ENCODE assay signal across 7 cellular contexts in the genomic region with DNA sequence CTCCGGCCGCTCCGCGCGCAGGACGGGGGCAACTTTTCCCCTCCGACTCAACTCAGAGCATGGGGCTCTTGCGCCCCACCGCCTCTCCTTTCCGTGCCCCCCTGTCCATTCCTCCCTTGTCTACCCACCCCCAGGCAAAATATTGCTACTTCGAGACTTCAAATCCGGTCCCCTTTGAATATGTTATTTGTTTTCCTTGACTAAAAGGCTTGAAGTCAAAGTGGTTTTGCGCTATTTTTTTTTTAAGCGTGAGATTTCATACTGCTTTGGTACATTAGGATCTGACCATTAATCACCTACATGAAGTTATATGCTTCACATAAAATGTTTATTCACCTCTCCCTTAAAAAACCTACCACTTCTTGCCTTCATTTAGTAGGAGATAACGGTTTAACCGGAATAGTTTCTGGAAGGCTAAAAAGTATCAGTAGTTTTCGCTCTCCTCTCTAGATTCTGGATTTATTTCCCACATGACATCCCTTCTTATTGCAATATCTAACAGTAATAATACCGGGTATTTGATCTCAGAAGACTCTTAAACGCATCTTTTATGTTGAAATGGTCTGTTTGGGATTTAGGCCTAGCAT. TPM values are rescaled to one million over a fixed set of nuclear protein-coding genes. Genes with fewer than 3 reads are reported as not detected.
DNase-seq lines count a peak whose midpoint lies in the region; ATAC-seq and TF ChIP-seq lines count a peak whose summit lies in the region.

No MANE protein-coding gene starts in this region.

- no peaks in the 10 kb centered on the region for H3K9me3 Mint-ChIP-seq in activated T-helper 2 cell treated with anti-CD3 and anti-CD28 coated beads, Interferon-gamma antibody, Interleukin-2, Interleukin-4, amounts not matched to agents 10 μg/mL and 5 μg/mL and 100 μg/mL, durations not matched to agents 14 hours and 24 hours and 36 hours
- peaks cover 0 to 3% (median 0%) of the 10 kb centered on the region in 6 donors for H3K9me3 Mint-ChIP-seq in immature natural killer cell
- H3K9me3 Mint-ChIP-seq in stimulated activated effector memory CD8-positive, alpha-beta T cell treated with anti-CD3 and anti-CD28 coated beads, Interleukin-12 subunit alpha, Interleukin-12 subunit beta, amount 100 ng/mL, for 72 hours = no peaks in the 10 kb centered on the region

- DNase-seq in HL-60 (ENCODE audit: low read depth in 1 of 2, low spot score in 1 of 2) (no peak), immature natural killer cell (no peak), GM19240 (ENCODE audit: insufficient read length, low spot score) (no peak), SKM-1 treated with dmso at 0.1 percent for 144 hours (lab: John Stamatoyannopoulos, UW; ENCODE audit: unreplicated experiment) (no peak)
- no peak for DNase-seq in activated T-helper 2 cell treated with anti-CD3 and anti-CD28 coated beads, Interferon-gamma antibody, Interleukin-2, Interleukin-4, amounts not matched to agents 10 μg/mL and 5 μg/mL and 100 μg/mL, durations not matched to agents 14 hours and 24 hours and 36 hours (ENCODE audit: low spot score)
- no peak for DNase-seq in stimulated activated effector memory CD8-positive, alpha-beta T cell treated with anti-CD3 and anti-CD28 coated beads, Interleukin-12 subunit alpha, Interleukin-12 subunit beta, amount 100 ng/mL, for 72 hours (ENCODE audit: low spot score in 2 of 2)

- intact Hi-C loops in activated T-helper 2 cell treated with anti-CD3 and anti-CD28 coated beads, Interferon-gamma antibody, Interleukin-2, Interleukin-4, amounts not matched to agents 10 μg/mL and 5 μg/mL and 100 μg/mL, durations not matched to agents 14 hours and 24 hours and 36 hours (cut with micrococcal nuclease) = no loop called here

- H3K4me3 Mint-ChIP-seq in activated T-helper 2 cell treated with anti-CD3 and anti-CD28 coated beads, Interferon-gamma antibody, Interleukin-2, Interleukin-4, amounts not matched to agents 10 μg/mL and 5 μg/mL and 100 μg/mL, durations not matched to agents 14 hours and 24 hours and 36 hours (ENCODE audit: low read depth) = peak overlapping the region; percentile 74
- H3K4me3 Mint-ChIP-seq in immature natural killer cell = peak overlapping the region; percentile 84 to 93 (median 85)
- peak overlapping the region; percentile 84 for H3K4me3 Mint-ChIP-seq in stimulated activated effector memory CD8-positive, alpha-beta T cell treated with anti-CD3 and anti-CD28 coated beads, Interleukin-12 subunit alpha, Interleukin-12 subunit beta, amount 100 ng/mL, for 72 hours

- no peak overlapping the region for H3K27ac ChIP-seq in HL-60 (replicated peaks)

- H3K27me3 Mint-ChIP-seq in activated T-helper 2 cell treated with anti-CD3 and anti-CD28 coated beads, Interferon-gamma antibody, Interleukin-2, Interleukin-4, amounts not matched to agents 10 μg/mL and 5 μg/mL and 100 μg/mL, durations not matched to agents 14 hours and 24 hours and 36 hours (ENCODE audit: low read depth) = peaks cover 63% of the 10 kb centered on the region
- H3K27me3 Mint-ChIP-seq in immature natural killer cell (ENCODE audit: low read depth in 3 of 3) = peaks cover 8 to 26% (median 19%) of the 10 kb centered on the region in 3 donors

- peaks cover 2% of the 10 kb centered on the region for H3K36me3 Mint-ChIP-seq in activated T-helper 2 cell treated with anti-CD3 and anti-CD28 coated beads, Interferon-gamma antibody, Interleukin-2, Interleukin-4, amounts not matched to agents 10 μg/mL and 5 μg/mL and 100 μg/mL, durations not matched to agents 14 hours and 24 hours and 36 hours (ENCODE audit: low read depth)
- H3K36me3 Mint-ChIP-seq in immature natural killer cell = peaks cover 0 to 12% (median 4%) of the 10 kb centered on the region in 3 donors
- H3K36me3 Mint-ChIP-seq in stimulated activated effector memory CD8-positive, alpha-beta T cell treated with anti-CD3 and anti-CD28 coated beads, Interleukin-12 subunit alpha, Interleukin-12 subunit beta, amount 100 ng/mL, for 72 hours = peaks cover 7% of the 10 kb centered on the region

- peak overlapping the region; percentile 58 for H3K4me3 ChIP-seq in HL-60 (replicated peaks; ENCODE audit: insufficient read depth, low read length)

- no peak overlapping the region for H3K27ac Mint-ChIP-seq in activated T-helper 2 cell treated with anti-CD3 and anti-CD28 coated beads, Interferon-gamma antibody, Interleukin-2, Interleukin-4, amounts not matched to agents 10 μg/mL and 5 μg/mL and 100 μg/mL, durations not matched to agents 14 hours and 24 hours and 36 hours
- H3K27ac Mint-ChIP-seq in immature natural killer cell = peak overlapping the region in 2 of 6 donors; percentile 2 to 73
- peak overlapping the region; percentile 83 for H3K27ac Mint-ChIP-seq in stimulated activated effector memory CD8-positive, alpha-beta T cell treated with anti-CD3 and anti-CD28 coated beads, Interleukin-12 subunit alpha, Interleukin-12 subunit beta, amount 100 ng/mL, for 72 hours

- TF ChIP-seq CTCF in HL-60 (IDR thresholded peaks at IDR 0.05; ENCODE audit: insufficient read depth, low read length) = no peak

- no peak for ATAC-seq in stimulated activated effector memory CD8-positive, alpha-beta T cell treated with anti-CD3 and anti-CD28 coated beads, Interleukin-12 subunit alpha, Interleukin-12 subunit beta, amount 100 ng/mL, for 72 hours
- ATAC-seq in HG03378 (IDR thresholded peaks at IDR 0.05; ENCODE audit: unreplicated experiment) = no peak

- peaks cover 20% of the 10 kb centered on the region for H3K27me3 ChIP-seq in HL-60 (ENCODE audit: insufficient read depth, poor library complexity, severe bottlenecking)

- H3K4me1 Mint-ChIP-seq in activated T-helper 2 cell treated with anti-CD3 and anti-CD28 coated beads, Interferon-gamma antibody, Interleukin-2, Interleukin-4, amounts not matched to agents 10 μg/mL and 5 μg/mL and 100 μg/mL, durations not matched to agents 14 hours and 24 hours and 36 hours (ENCODE audit: low read depth) = peaks cover 24% of the 10 kb centered on the region
- H3K4me1 Mint-ChIP-seq in immature natural killer cell = peaks cover 35 to 38% of the 10 kb centered on the region in 2 donors
- peaks cover 29% of the 10 kb centered on the region for H3K4me1 Mint-ChIP-seq in stimulated activated effector memory CD8-positive, alpha-beta T cell treated with anti-CD3 and anti-CD28 coated beads, Interleukin-12 subunit alpha, Interleukin-12 subunit beta, amount 100 ng/mL, for 72 hours

RNA-seq across cellular contexts. Expression of gene NFIA, which starts 1.5 kb away (rescaled TPM):
- total RNA-seq in activated T-helper 2 cell treated with anti-CD3 and anti-CD28 coated beads, Interferon-gamma antibody, Interleukin-2, Interleukin-4, amounts not matched to agents 10 μg/mL and 5 μg/mL and 100 μg/mL, durations not matched to agents 14 hours and 24 hours and 36 hours = 1.4 and 1.5 TPM in 2 replicates
- 10 to 100 TPM in 1 of 3 donors, 1 to 10 TPM in 2; 1.7 to 11.5 (median 3.9) TPM for polyA plus RNA-seq in immature natural killer cell
